22 cellular contexts compared by ENCODE assay signal in genomic region chr10:48775206-48775517, GRCh38.
"Had no signal": no experiment of that assay in that cellular context is flagged by ENCODE, and none has a peak within 500 bp of the region (broad histone marks: within the 10 kb centered on the region; RNA-seq: fewer than 3 reads in every experiment).

No MANE protein-coding gene starts in this region.

- ATAC-seq: activated CD4-positive, alpha-beta T cell treated with anti-CD3 and anti-CD28 coated beads for 36 hours; activated T-cell treated with anti-CD3 and anti-CD28 coated beads, Interleukin-2, amount 50 U/mL, for 4 hours; activated T-helper 17 cell treated with anti-CD3 and anti-CD28 coated beads, Interleukin-2, amount 50 U/mL, for 72 hours; gastrocnemius medialis had no signal

- H3K4me1 Mint-ChIP-seq: activated CD4-positive, alpha-beta T cell treated with anti-CD3 and anti-CD28 coated beads for 36 hours; activated CD4-positive, alpha-beta T cell treated with anti-CD3 and anti-CD28 coated beads, Interleukin-2, amount 10 ng/mL, durations not matched to agents 24 days and 14 days; activated T-helper 17 cell treated with anti-CD3 and anti-CD28 coated beads, Interleukin-2, amount 50 U/mL, for 72 hours had no signal

- H3K9me3 Mint-ChIP-seq: activated CD4-positive, alpha-beta memory T cell treated with anti-CD3 and anti-CD28 coated beads for 36 hours; activated CD4-positive, alpha-beta T cell treated with anti-CD3 and anti-CD28 coated beads, Interleukin-2, amount 10 ng/mL, durations not matched to agents 24 days and 14 days; activated T-cell treated with anti-CD3 and anti-CD28 coated beads, Interleukin-2, amount 50 U/mL, for 4 hours; activated T-helper 17 cell treated with anti-CD3 and anti-CD28 coated beads, Interleukin-2, amount 50 U/mL, for 72 hours had no signal

- H3K27me3 ChIP-seq: brain microvascular endothelial cell, gastrocnemius medialis had no signal

- DNase-seq: activated CD4-positive, alpha-beta memory T cell treated with anti-CD3 and anti-CD28 coated beads for 36 hours; activated CD4-positive, alpha-beta T cell treated with anti-CD3 and anti-CD28 coated beads for 36 hours; activated CD4-positive, alpha-beta T cell treated with anti-CD3 and anti-CD28 coated beads, Interleukin-2, amount 10 ng/mL, durations not matched to agents 24 days and 14 days; activated CD4-positive, CD25-positive, alpha-beta regulatory T cell; activated CD4-positive, CD25-positive, alpha-beta regulatory T cell treated with anti-CD3 and anti-CD28 coated beads, Interleukin-2, amount 50 U/mL, for 72 hours; activated CD8-positive, alpha-beta memory T cell treated with anti-CD3 and anti-CD28 coated beads for 24 hours; activated effector memory CD4-positive, alpha-beta T cell treated with Interleukin-2 at 50 U/mL for 16 hours; activated gamma-delta T cell treated with Interleukin-2 at 50 U/mL for 16 hours; activated naive CD4-positive, alpha-beta T cell treated with anti-CD3 and anti-CD28 coated beads, Interleukin-2, amount 50 U/mL, for 16 hours; activated naive CD4-positive, alpha-beta T cell treated with Interleukin-2 at 50 U/mL for 16 hours; activated T-cell treated with anti-CD3 and anti-CD28 coated beads, Interleukin-2, amount 50 U/mL, for 4 hours; amniotic stem cell; anterior cingulate cortex; brain microvascular endothelial cell; effector CD8-positive, alpha-beta T cell; foreskin fibroblast; gastrocnemius medialis; glutamatergic neuron; T-helper 2 cell had no signal

- H3K36me3 ChIP-seq: brain microvascular endothelial cell, gastrocnemius medialis had no signal

- H3K4me1 ChIP-seq: gastrocnemius medialis had no signal

- H3K27ac ChIP-seq: brain microvascular endothelial cell, epithelial cell of prostate, gastrocnemius medialis had no signal

- H3K27ac Mint-ChIP-seq: activated CD4-positive, alpha-beta memory T cell treated with anti-CD3 and anti-CD28 coated beads for 36 hours; activated CD4-positive, alpha-beta T cell treated with anti-CD3 and anti-CD28 coated beads for 36 hours; activated CD4-positive, alpha-beta T cell treated with anti-CD3 and anti-CD28 coated beads, Interleukin-2, amount 10 ng/mL, durations not matched to agents 24 days and 14 days; activated naive CD8-positive, alpha-beta T cell; activated T-helper 17 cell treated with anti-CD3 and anti-CD28 coated beads, Interleukin-2, amount 50 U/mL, for 72 hours had no signal

- H3K9me3 ChIP-seq: gastrocnemius medialis had no signal

- H3K4me3 Mint-ChIP-seq: activated CD4-positive, alpha-beta memory T cell treated with anti-CD3 and anti-CD28 coated beads for 36 hours; activated CD4-positive, alpha-beta T cell treated with anti-CD3 and anti-CD28 coated beads for 36 hours; activated CD4-positive, alpha-beta T cell treated with anti-CD3 and anti-CD28 coated beads, Interleukin-2, amount 10 ng/mL, durations not matched to agents 24 days and 14 days; activated naive CD8-positive, alpha-beta T cell; activated T-cell treated with anti-CD3 and anti-CD28 coated beads, Interleukin-2, amount 50 U/mL, for 4 hours; activated T-helper 17 cell treated with anti-CD3 and anti-CD28 coated beads, Interleukin-2, amount 50 U/mL, for 72 hours had no signal

- H3K27me3 Mint-ChIP-seq: activated CD4-positive, alpha-beta memory T cell treated with anti-CD3 and anti-CD28 coated beads for 36 hours; activated CD4-positive, alpha-beta T cell treated with anti-CD3 and anti-CD28 coated beads for 36 hours; activated CD4-positive, alpha-beta T cell treated with anti-CD3 and anti-CD28 coated beads, Interleukin-2, amount 10 ng/mL, durations not matched to agents 24 days and 14 days; activated naive CD8-positive, alpha-beta T cell; activated T-helper 17 cell treated with anti-CD3 and anti-CD28 coated beads, Interleukin-2, amount 50 U/mL, for 72 hours had no signal

- H3K36me3 Mint-ChIP-seq: activated CD4-positive, alpha-beta memory T cell treated with anti-CD3 and anti-CD28 coated beads for 36 hours; activated naive CD8-positive, alpha-beta T cell had no signal

- H3K4me3 ChIP-seq: gastrocnemius medialis had no signal
